10 cellular contexts compared by ENCODE assay signal in the genomic region with DNA sequence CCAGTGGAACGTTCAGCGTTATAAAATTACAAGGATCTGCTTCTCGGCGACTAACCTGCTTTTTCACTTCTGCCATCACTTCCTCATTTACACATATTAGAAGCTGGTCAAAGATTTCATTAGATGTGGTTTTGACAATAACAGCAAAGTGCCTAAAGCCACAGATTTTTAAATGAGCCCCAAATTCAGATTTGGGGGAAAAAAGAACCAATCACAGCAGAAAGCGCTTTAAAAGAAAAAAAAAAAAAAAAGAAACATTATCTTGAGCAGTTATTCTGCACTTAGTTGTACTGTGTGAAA.
DNase-seq lines count a peak whose midpoint lies in the region; FAIRE-seq and TF ChIP-seq lines count a peak whose summit lies in the region.
"Had no signal": no experiment of that assay in that cellular context is flagged by ENCODE, and none has a peak within 500 bp of the region (broad histone marks: within the 10 kb centered on the region; RNA-seq: fewer than 3 reads in every experiment).

No MANE protein-coding gene starts in this region.

- H3K9ac ChIP-seq in HUES6 (ENCODE audit: low read length) (peak overlapping the region; percentile 22), fibroblast of lung (ENCODE audit: insufficient read depth, low read length) (no peak overlapping the region)

- DNase-seq in NCI-H748 treated with DMSO at 0.1 percent for 48 hours (lab: John Stamatoyannopoulos, UW) (peak; percentile 70), NCI-H748 (lab: John Stamatoyannopoulos, UW; ENCODE audit: unreplicated experiment) (no peak), fibroblast of lung (ENCODE audit: low read depth in 2 of 2) (no peak), thyroid gland (no peak), cortex of kidney (lab: John Stamatoyannopoulos, UW) (no peak), RCC 7860 (ENCODE audit: low spot score) (no peak)
- no peak for DNase-seq in stimulated activated naive CD4-positive, alpha-beta T cell (lab: John Stamatoyannopoulos, UW)
- DNase-seq: NCI-H1436 treated with DMSO at 0.1 percent for 48 hours had no signal

- no peaks in the 10 kb centered on the region for H3K36me3 ChIP-seq in HUES6 (ENCODE audit: control insufficient read depth, insufficient read depth, low read length)
- H3K36me3 ChIP-seq in fibroblast of lung (ENCODE audit: control insufficient read depth, insufficient read depth, low read length): no peaks in the 10 kb centered on the region
- H3K36me3 ChIP-seq in thyroid gland: no peaks in the 10 kb centered on the region

- WGBS in thyroid gland, 2 donors: 66 to 69% methylated on average over 5 of the region's 5 CpGs

- H3K79me2 ChIP-seq in fibroblast of lung (ENCODE audit: control insufficient read depth, insufficient read depth, low read length): peaks cover 19% of the 10 kb centered on the region

- no peak for TF ChIP-seq POLR2A in thyroid gland (IDR thresholded peaks at IDR 0.05)

- H3K4me2 ChIP-seq in fibroblast of lung (ENCODE audit: extremely low read depth, insufficient read depth, low read length): peak overlapping the region; percentile 83
- H3K4me2 ChIP-seq: A549 had no signal

- no peak for FAIRE-seq in RCC 7860 (lab: Jason Lieb, UNC)
- FAIRE-seq: A549 had no signal

- H4K20me1 ChIP-seq in fibroblast of lung (ENCODE audit: control insufficient read depth, extremely low read depth, insufficient read depth, low read length): no peaks in the 10 kb centered on the region

- H2AFZ ChIP-seq in fibroblast of lung (ENCODE audit: low read length): no peak overlapping the region

- no peaks in the 10 kb centered on the region for H3K9me3 ChIP-seq in HUES6 (ENCODE audit: control insufficient read depth, insufficient read depth, low read depth, low read length)
- no peaks in the 10 kb centered on the region for H3K9me3 ChIP-seq in fibroblast of lung (ENCODE audit: control insufficient read depth, insufficient read depth, low read depth, low read length)
- H3K9me3 ChIP-seq in thyroid gland: no peaks in the 10 kb centered on the region
- H3K9me3 ChIP-seq: A549 had no signal

- H3K27me3 ChIP-seq in HUES6 (ENCODE audit: control insufficient read depth, insufficient read depth, low read length): no peaks in the 10 kb centered on the region
- H3K27me3 ChIP-seq in fibroblast of lung (ENCODE audit: control insufficient read depth, insufficient read depth, low read length): no peaks in the 10 kb centered on the region
- H3K27me3 ChIP-seq in thyroid gland: no peaks in the 10 kb centered on the region

- TF ChIP-seq CTCF in fibroblast of lung (conservative IDR thresholded peaks at IDR 0.05 in 1 of 2, IDR thresholded peaks at IDR 0.05 in 1 of 2; ENCODE audit: low read depth in 1 of 2, low read length in 2 of 2) (no peak), thyroid gland (IDR thresholded peaks at IDR 0.05) (no peak)

- intact Hi-C loops in thyroid gland (cut with DNase I): no loop called here

- H3K27ac ChIP-seq in HUES6 (ENCODE audit: low read depth, low read length): peak overlapping the region; percentile 54
- H3K27ac ChIP-seq in fibroblast of lung (ENCODE audit: insufficient read depth, low read length): peak overlapping the region; percentile 56
- H3K27ac ChIP-seq in thyroid gland: peak overlapping the region; percentile 61 to 76 (median 69)
- H3K27ac ChIP-seq: A549 had no signal

- H3K4me3 ChIP-seq in HUES6 (ENCODE audit: low read depth, low read length) (0 out of 2 replicates have a peak overlapping the region, but pooled peaks have one; percentile 34), fibroblast of lung (replicated peaks in 1 of 4; ENCODE audit: control extremely low read depth in 1 of 4, insufficient read depth in 1 of 4, low read depth in 3 of 4, low read length in 4 of 4) (peak overlapping the region; percentile 25 to 66 (median 54)), thyroid gland (replicated peaks in 1 of 3) (no peak overlapping the region)
- H3K4me3 ChIP-seq: A549 had no signal

- H3K4me1 ChIP-seq in HUES6 (ENCODE audit: control insufficient read depth, insufficient read depth, low read length): peaks cover 94% of the 10 kb centered on the region
- peaks cover 4% of the 10 kb centered on the region for H3K4me1 ChIP-seq in fibroblast of lung (ENCODE audit: control insufficient read depth, extremely low read depth, insufficient read depth, low read length)
- no peaks in the 10 kb centered on the region for H3K4me1 ChIP-seq in thyroid gland
- H3K4me1 ChIP-seq: A549 had no signal

Comparison
In these comparisons a context has a peak if more than half of its experiments do, and no peak if none do; other contexts are left out.
1. H3K4me3 ChIP-seq: peak in HUES6 (single experiment) and fibroblast of lung (4 of 4); none in thyroid gland (0 of 3).
2. Peak in every context shown above with its lines, with median percentiles within 50 percentile points of each other: H3K27ac ChIP-seq.